In the genomic region with DNA sequence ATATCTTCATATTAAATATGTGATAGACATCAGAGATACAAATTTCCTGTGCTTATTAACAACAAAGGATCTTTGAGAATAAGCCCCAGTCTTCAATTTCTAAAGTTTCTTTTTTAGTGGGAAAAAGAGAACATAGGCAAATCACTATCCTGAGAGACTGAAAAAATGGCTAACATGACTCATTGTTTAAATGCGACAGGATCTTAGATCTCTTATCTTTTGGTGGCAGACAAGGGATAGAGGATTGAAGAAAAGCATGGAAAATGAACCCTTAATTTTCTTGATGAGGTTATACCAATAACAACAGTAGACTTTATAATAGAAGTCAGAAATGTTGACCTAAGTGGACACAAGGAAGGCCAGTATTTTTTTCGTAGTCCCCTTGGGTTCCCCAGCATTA, we compare ENCODE assay signal across 17 cellular contexts.
A peak's percentile ranks its signal among the peaks of the same experiment; 100 is the strongest.
DNase-seq lines count a peak whose midpoint lies in the region; ATAC-seq, FAIRE-seq and TF ChIP-seq lines count a peak whose summit lies in the region.
"Had no signal": no experiment of that assay in that cellular context is flagged by ENCODE, and none has a peak within 500 bp of the region (broad histone marks: within the 10 kb centered on the region; RNA-seq: fewer than 3 reads in every experiment).

No MANE protein-coding gene starts in this region.

- H3K27ac Mint-ChIP-seq in astrocyte (ENCODE audit: unreplicated experiment): peak overlapping the region; percentile 79
- no peak overlapping the region for H3K27ac Mint-ChIP-seq in stimulated activated naive CD8-positive, alpha-beta T cell treated with anti-CD3 and anti-CD28 coated beads, Interleukin-15, amount 100 ng/mL, for 72 hours
- H3K27ac Mint-ChIP-seq: B cell; CD8-positive, alpha-beta T cell had no signal

- TF ChIP-seq CTCF in astrocyte (IDR thresholded peaks at IDR 0.05; ENCODE audit: insufficient read depth, low read depth, low read length): no peak
- TF ChIP-seq CTCF in left lung (IDR thresholded peaks at IDR 0.05): no peak
- no peak for TF ChIP-seq CTCF in mucosa of descending colon (IDR thresholded peaks at IDR 0.05)

- no peak overlapping the region for H3K9ac ChIP-seq in astrocyte (ENCODE audit: low read length)
- H3K9ac ChIP-seq: BLaER1 treated with 17β-estradiol and CSF1 and Interleukin-3, amounts not matched to agents 10 nM and 100 nM had no signal

- H3K79me2 ChIP-seq in astrocyte (ENCODE audit: insufficient read depth, low read length): no peaks in the 10 kb centered on the region

- H3K36me3 ChIP-seq in astrocyte (ENCODE audit: insufficient read depth, low read length): no peaks in the 10 kb centered on the region
- no peaks in the 10 kb centered on the region for H3K36me3 ChIP-seq in left lung
- no peaks in the 10 kb centered on the region for H3K36me3 ChIP-seq in mucosa of descending colon (ENCODE audit: low read depth)
- H3K36me3 ChIP-seq: BLaER1 treated with 17β-estradiol and CSF1 and Interleukin-3, amounts not matched to agents 10 nM and 100 nM had no signal

- H3K27me3 ChIP-seq in astrocyte (ENCODE audit: insufficient read depth, low read length) (no peaks in the 10 kb centered on the region), left lung (no peaks in the 10 kb centered on the region)
- H3K27me3 ChIP-seq: BLaER1 treated with 17β-estradiol and CSF1 and Interleukin-3, amounts not matched to agents 10 nM and 100 nM had no signal

- no peak overlapping the region for H2AFZ ChIP-seq in astrocyte (ENCODE audit: low read depth, low read length)

- no peak overlapping the region for H3K4me3 Mint-ChIP-seq in astrocyte (ENCODE audit: unreplicated experiment)
- no peak overlapping the region for H3K4me3 Mint-ChIP-seq in stimulated activated naive CD8-positive, alpha-beta T cell treated with anti-CD3 and anti-CD28 coated beads, Interleukin-15, amount 100 ng/mL, for 72 hours
- H3K4me3 Mint-ChIP-seq: B cell; CD8-positive, alpha-beta T cell had no signal

- H3K4me3 ChIP-seq in astrocyte (ENCODE audit: insufficient read depth, low read depth, low read length) (no peak overlapping the region), left lung (no peak overlapping the region), mucosa of descending colon (no peak overlapping the region)
- H3K4me3 ChIP-seq: BLaER1 treated with 17β-estradiol and CSF1 and Interleukin-3, amounts not matched to agents 10 nM and 100 nM; GM12878 had no signal

- DNase-seq in DMS53 (lab: John Stamatoyannopoulos, UW) (peak; percentile 67), EL (peak; percentile 21), astrocyte (ENCODE audit: low read depth) (no peak), left lung (no peak), mucosa of descending colon (no peak), 8988T (no peak)
- no peak for DNase-seq in stimulated activated naive CD8-positive, alpha-beta T cell treated with anti-CD3 and anti-CD28 coated beads, Interleukin-15, amount 100 ng/mL, for 72 hours
- DNase-seq: Calu3; CD8-positive, alpha-beta T cell; GOT3; H7 had no signal

- H3K4me1 Mint-ChIP-seq in astrocyte (ENCODE audit: low read depth, unreplicated experiment): peaks cover 15% of the 10 kb centered on the region
- no peaks in the 10 kb centered on the region for H3K4me1 Mint-ChIP-seq in stimulated activated naive CD8-positive, alpha-beta T cell treated with anti-CD3 and anti-CD28 coated beads, Interleukin-15, amount 100 ng/mL, for 72 hours
- H3K4me1 Mint-ChIP-seq: B cell had no signal

- H3K9me3 Mint-ChIP-seq in astrocyte (ENCODE audit: unreplicated experiment): no peaks in the 10 kb centered on the region
- H3K9me3 Mint-ChIP-seq in stimulated activated naive CD8-positive, alpha-beta T cell treated with anti-CD3 and anti-CD28 coated beads, Interleukin-15, amount 100 ng/mL, for 72 hours: no peaks in the 10 kb centered on the region
- H3K9me3 Mint-ChIP-seq: CD8-positive, alpha-beta T cell had no signal

- no peak overlapping the region for H3K4me2 ChIP-seq in astrocyte (ENCODE audit: low read length)
- H3K4me2 ChIP-seq: BLaER1 treated with 17β-estradiol and CSF1 and Interleukin-3, amounts not matched to agents 10 nM and 100 nM had no signal

- no peaks in the 10 kb centered on the region for H4K20me1 ChIP-seq in astrocyte (ENCODE audit: insufficient read depth, low read length)
- H4K20me1 ChIP-seq: BLaER1 treated with 17β-estradiol and CSF1 and Interleukin-3, amounts not matched to agents 10 nM and 100 nM had no signal

- H3K27ac ChIP-seq in astrocyte (ENCODE audit: low read depth, low read length): no peak overlapping the region
- H3K27ac ChIP-seq in left lung: no peak overlapping the region
- H3K27ac ChIP-seq: BLaER1 treated with 17β-estradiol and CSF1 and Interleukin-3, amounts not matched to agents 10 nM and 100 nM; HL-60 had no signal

- H3K36me3 Mint-ChIP-seq in astrocyte (ENCODE audit: low read depth, unreplicated experiment): no peaks in the 10 kb centered on the region
- H3K36me3 Mint-ChIP-seq: CD8-positive, alpha-beta T cell had no signal

- FAIRE-seq in astrocyte (lab: Jason Lieb, UNC): no peak
- FAIRE-seq: GM12878 had no signal

- intact Hi-C loops in left lung (cut with DNase I) (no loop called here), mucosa of descending colon (cut with DNase I, micrococcal nuclease) (no loop called here)

- no peaks in the 10 kb centered on the region for H3K27me3 Mint-ChIP-seq in astrocyte (ENCODE audit: low read depth, unreplicated experiment)
- no peaks in the 10 kb centered on the region for H3K27me3 Mint-ChIP-seq in stimulated activated naive CD8-positive, alpha-beta T cell treated with anti-CD3 and anti-CD28 coated beads, Interleukin-15, amount 100 ng/mL, for 72 hours

- no peaks in the 10 kb centered on the region for H3K4me1 ChIP-seq in astrocyte (ENCODE audit: insufficient read depth, low read length)
- no peaks in the 10 kb centered on the region for H3K4me1 ChIP-seq in left lung
- H3K4me1 ChIP-seq in mucosa of descending colon (ENCODE audit: low read depth): no peaks in the 10 kb centered on the region
- H3K4me1 ChIP-seq: BLaER1 treated with 17β-estradiol and CSF1 and Interleukin-3, amounts not matched to agents 10 nM and 100 nM had no signal

- ATAC-seq in left lung (peak; percentile 59), mucosa of descending colon (no peak), HG03457 (IDR thresholded peaks at IDR 0.05; ENCODE audit: unreplicated experiment) (no peak)
- no peak for ATAC-seq in stimulated activated naive CD8-positive, alpha-beta T cell treated with anti-CD3 and anti-CD28 coated beads, Interleukin-15, amount 100 ng/mL, for 72 hours
- ATAC-seq: CD8-positive, alpha-beta T cell; GM12878; HCT116 had no signal

- H3K9me3 ChIP-seq in astrocyte (ENCODE audit: insufficient read depth, low read depth, low read length): no peaks in the 10 kb centered on the region
- H3K9me3 ChIP-seq in left lung: no peaks in the 10 kb centered on the region
- H3K9me3 ChIP-seq in mucosa of descending colon: no peaks in the 10 kb centered on the region
- H3K9me3 ChIP-seq: BLaER1 treated with 17β-estradiol and CSF1 and Interleukin-3, amounts not matched to agents 10 nM and 100 nM had no signal

Comparison
In these comparisons a context has a peak if more than half of its experiments do, and no peak if none do; other contexts are left out.
1. DNase-seq: peak in DMS53 (single experiment) and EL (single experiment); none in astrocyte (single experiment), left lung (0 of 2), mucosa of descending colon (0 of 3), 8988T (single experiment) and stimulated activated naive CD8-positive, alpha-beta T cell treated with anti-CD3 and anti-CD28 coated beads, Interleukin-15, amount 100 ng/mL, for 72 hours (0 of 2).